In the genomic region with DNA sequence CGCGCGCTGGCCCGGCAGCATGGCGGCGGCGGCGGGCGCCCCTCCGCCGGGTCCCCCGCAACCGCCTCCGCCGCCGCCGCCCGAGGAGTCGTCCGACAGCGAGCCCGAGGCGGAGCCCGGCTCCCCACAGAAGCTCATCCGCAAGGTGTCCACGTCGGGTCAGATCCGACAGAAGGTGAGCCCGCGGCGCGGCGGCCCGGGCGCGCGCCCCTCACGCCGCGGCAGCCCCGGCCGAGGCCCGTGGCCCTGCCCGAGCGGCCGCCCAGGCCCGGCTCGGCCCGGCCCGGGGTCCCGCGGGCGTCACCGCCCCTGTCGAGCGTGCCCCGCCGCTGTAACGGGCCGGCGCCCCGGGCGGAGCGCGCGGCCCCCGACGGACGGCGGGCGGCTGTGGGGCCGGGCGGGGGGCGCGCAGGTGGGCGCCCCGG, we compare ENCODE assay signal across 9 cellular contexts. TPM values are rescaled to one million over a fixed set of nuclear protein-coding genes. Genes with fewer than 3 reads are reported as not detected.
DNase-seq lines count a peak whose midpoint lies in the region; ATAC-seq and TF ChIP-seq lines count a peak whose summit lies in the region.
"Had no signal": no experiment of that assay in that cellular context is flagged by ENCODE, and none has a peak within 500 bp of the region (broad histone marks: within the 10 kb centered on the region; RNA-seq: fewer than 3 reads in every experiment).

No MANE protein-coding gene starts in this region.

- peak; percentile 30 for ATAC-seq in GM21447 (IDR thresholded peaks at IDR 0.05; ENCODE audit: unreplicated experiment)
- peak; percentile 60 for ATAC-seq in stimulated activated memory B cell treated with anti-CD40 and anti-IgM and Interleukin-4, amounts not matched to agents 10 μg/mL and 1 μg/mL and 100 μg/mL, for 72 hours

- H3K27me3 ChIP-seq in BLaER1 (no peaks in the 10 kb centered on the region), fibroblast of lung (ENCODE audit: control insufficient read depth, insufficient read depth, low read length) (no peaks in the 10 kb centered on the region)

- H4K20me1 ChIP-seq in BLaER1 (peaks cover 44% of the 10 kb centered on the region), fibroblast of lung (ENCODE audit: control insufficient read depth, extremely low read depth, insufficient read depth, low read length) (no peaks in the 10 kb centered on the region)

- H3K9ac ChIP-seq in BLaER1 (peak overlapping the region; percentile 97), fibroblast of lung (ENCODE audit: insufficient read depth, low read length) (peak overlapping the region; percentile 64)

- H3K4me2 ChIP-seq in BLaER1 = peak overlapping the region; percentile 94
- H3K4me2 ChIP-seq in fibroblast of lung (ENCODE audit: extremely low read depth, insufficient read depth, low read length) = no peak overlapping the region

- H3K27ac Mint-ChIP-seq in stimulated activated memory B cell treated with anti-CD40 and anti-IgM and Interleukin-4, amounts not matched to agents 10 μg/mL and 1 μg/mL and 100 μg/mL, for 72 hours = peak overlapping the region; percentile 99

- H3K4me1 ChIP-seq in BLaER1 (peaks cover 77% of the 10 kb centered on the region), fibroblast of lung (ENCODE audit: control insufficient read depth, extremely low read depth, insufficient read depth, low read length) (no peaks in the 10 kb centered on the region)

- H3K36me3 Mint-ChIP-seq in stimulated activated memory B cell treated with anti-CD40 and anti-IgM and Interleukin-4, amounts not matched to agents 10 μg/mL and 1 μg/mL and 100 μg/mL, for 72 hours = peaks cover 8% of the 10 kb centered on the region

- no peaks in the 10 kb centered on the region for H3K79me2 ChIP-seq in fibroblast of lung (ENCODE audit: control insufficient read depth, insufficient read depth, low read length)

- no peak overlapping the region for H2AFZ ChIP-seq in fibroblast of lung (ENCODE audit: low read length)

- H3K27me3 Mint-ChIP-seq in stimulated activated memory B cell treated with anti-CD40 and anti-IgM and Interleukin-4, amounts not matched to agents 10 μg/mL and 1 μg/mL and 100 μg/mL, for 72 hours = no peaks in the 10 kb centered on the region

- no peaks in the 10 kb centered on the region for H3K9me3 Mint-ChIP-seq in stimulated activated memory B cell treated with anti-CD40 and anti-IgM and Interleukin-4, amounts not matched to agents 10 μg/mL and 1 μg/mL and 100 μg/mL, for 72 hours

- H3K4me1 Mint-ChIP-seq in stimulated activated memory B cell treated with anti-CD40 and anti-IgM and Interleukin-4, amounts not matched to agents 10 μg/mL and 1 μg/mL and 100 μg/mL, for 72 hours = peaks cover 91% of the 10 kb centered on the region

- peak overlapping the region; percentile 71 for H3K4me3 Mint-ChIP-seq in stimulated activated memory B cell treated with anti-CD40 and anti-IgM and Interleukin-4, amounts not matched to agents 10 μg/mL and 1 μg/mL and 100 μg/mL, for 72 hours

- H3K4me3 ChIP-seq in BLaER1 (peak overlapping the region; percentile 96), fibroblast of lung (replicated peaks in 1 of 4; ENCODE audit: control extremely low read depth in 1 of 4, insufficient read depth in 1 of 4, low read depth in 3 of 4, low read length in 4 of 4) (peak overlapping the region in 3 of 4 experiments; percentile 32 to 73 (median 66))

- DNase-seq in fibroblast of lung (ENCODE audit: low read depth in 2 of 2) (no peak), kidney glomerular epithelial cell (lab: John Stamatoyannopoulos, UW) (no peak), NCI-H446 treated with DMSO at 0.1 percent for 48 hours (lab: John Stamatoyannopoulos, UW) (no peak)
- no peak for DNase-seq in activated naive CD4-positive, alpha-beta T cell (lab: John Stamatoyannopoulos, UW)

- peak overlapping the region; percentile 96 for H3K27ac ChIP-seq in BLaER1
- peak overlapping the region; percentile 43 for H3K27ac ChIP-seq in KOPT-K1 (ENCODE audit: low read depth, low read length, poor library complexity, severe bottlenecking)
- H3K27ac ChIP-seq in fibroblast of lung (ENCODE audit: insufficient read depth, low read length) = no peak overlapping the region

- H3K9me3 ChIP-seq in BLaER1 = no peaks in the 10 kb centered on the region
- H3K9me3 ChIP-seq in KOPT-K1 (ENCODE audit: insufficient read depth, low read length, poor library complexity, severe bottlenecking) = no peaks in the 10 kb centered on the region
- no peaks in the 10 kb centered on the region for H3K9me3 ChIP-seq in fibroblast of lung (ENCODE audit: control insufficient read depth, insufficient read depth, low read depth, low read length)

- TF ChIP-seq CTCF in fibroblast of lung (conservative IDR thresholded peaks at IDR 0.05 in 1 of 2, IDR thresholded peaks at IDR 0.05 in 1 of 2; ENCODE audit: low read depth in 1 of 2, low read length in 2 of 2) = no peak

- H3K36me3 ChIP-seq in BLaER1 (peaks cover 14% of the 10 kb centered on the region), KOPT-K1 (ENCODE audit: insufficient read depth, low read length) (0 out of 2 replicates have a peak, but pooled peaks cover 21% of the 10 kb centered on the region), fibroblast of lung (ENCODE audit: control insufficient read depth, insufficient read depth, low read length) (no peaks in the 10 kb centered on the region)

RNA-seq across cellular contexts. Expression of gene DGKD, which starts 0.2 kb away (rescaled TPM):
- 8.2 and 9.9 TPM in 2 replicates for total RNA-seq in fibroblast of lung
- polyA plus RNA-seq in fibroblast of lung = 6.0 and 6.2 TPM in 2 replicates
- 3.8 and 4.3 TPM in 2 replicates for polyA plus RNA-seq in fibroblast of lung (2012)
- 11.1 and 35.9 TPM in 2 replicates for polyA minus RNA-seq in fibroblast of lung (ENCODE audit: low replicate concordance)

RNA-seq across cellular contexts. Expression of gene SAG, which starts 46.9 kb away (rescaled TPM):
- not detected in 2 replicates for total RNA-seq in fibroblast of lung
- not detected in 2 replicates for polyA plus RNA-seq in fibroblast of lung
- polyA plus RNA-seq in fibroblast of lung (2012) = not detected in 2 replicates
- not detected in 2 replicates for polyA minus RNA-seq in fibroblast of lung (ENCODE audit: low replicate concordance)
- total RNA-seq: HT1080 had no signal
